Comparison of ENCODE assay signal across 17 cellular contexts in genomic region chr6:5472583-5472982, GRCh38.
"Had no signal": no experiment of that assay in that cellular context is flagged by ENCODE, and none has a peak within 500 bp of the region (broad histone marks: within the 10 kb centered on the region; RNA-seq: fewer than 3 reads in every experiment).

No MANE protein-coding gene starts in this region.

- H3K27me3 ChIP-seq: adrenal gland, breast epithelium, neutrophil, pancreas, upper lobe of left lung had no signal

- H3K4me3 Mint-ChIP-seq: activated T-cell treated with anti-CD3 and anti-CD28 coated beads, Interleukin-2, amount 50 U/mL, for 72 hours; dendritic cell treated with granulocyte-macrophage colony-stimulating factor and Interleukin-4, amounts not matched to agents 40 ng/mL and 50 ng/mL, for 4 days; naive B cell; stimulated activated memory B cell treated with anti-CD40 and anti-IgM and Interleukin-4, amounts not matched to agents 10 μg/mL and 1 μg/mL and 100 μg/mL, for 72 hours had no signal

- H3K4me1 Mint-ChIP-seq: stimulated activated memory B cell treated with anti-CD40 and anti-IgM and Interleukin-4, amounts not matched to agents 10 μg/mL and 1 μg/mL and 100 μg/mL, for 72 hours had no signal

- DNase-seq: activated CD4-positive, alpha-beta T cell treated with anti-CD3 and anti-CD28 coated beads, Interleukin-2, amount 50 U/mL, for 4 hours; activated gamma-delta T cell; activated T-cell treated with anti-CD3 and anti-CD28 coated beads, Interleukin-2, amount 50 U/mL, for 72 hours; adrenal gland; effector memory CD4-positive, alpha-beta T cell; mucosa of descending colon; naive B cell; pancreas; stimulated activated CD4-positive, alpha-beta T cell treated with anti-CD3 and anti-CD28 coated beads, Interleukin-4, amount 100 ng/mL, for 4 hours; upper lobe of left lung had no signal

- H3K4me1 ChIP-seq: adrenal gland, breast epithelium, pancreas had no signal

- H3K9me3 ChIP-seq: adrenal gland, breast epithelium, mucosa of descending colon, neutrophil, pancreas, thoracic aorta, upper lobe of left lung had no signal

- FAIRE-seq: astrocyte, pancreas had no signal

- H3K36me3 Mint-ChIP-seq: activated naive CD4-positive, alpha-beta T cell treated with anti-CD3 and anti-CD28 coated beads, Interleukin-2, amount 50 U/mL, for 72 hours had no signal

- H3K27ac ChIP-seq: adrenal gland, breast epithelium, neutrophil, pancreas, thoracic aorta, upper lobe of left lung had no signal

- H3K36me3 ChIP-seq: adrenal gland, breast epithelium, neutrophil, pancreas, thoracic aorta, upper lobe of left lung had no signal

- H3K4me3 ChIP-seq: adrenal gland, breast epithelium, mucosa of descending colon, pancreas, thoracic aorta, upper lobe of left lung had no signal

- H3K9me3 Mint-ChIP-seq: activated naive CD4-positive, alpha-beta T cell treated with anti-CD3 and anti-CD28 coated beads, Interleukin-2, amount 50 U/mL, for 72 hours; activated T-cell treated with anti-CD3 and anti-CD28 coated beads, Interleukin-2, amount 50 U/mL, for 72 hours; dendritic cell treated with granulocyte-macrophage colony-stimulating factor and Interleukin-4, amounts not matched to agents 40 ng/mL and 50 ng/mL, for 4 days; naive B cell; stimulated activated memory B cell treated with anti-CD40 and anti-IgM and Interleukin-4, amounts not matched to agents 10 μg/mL and 1 μg/mL and 100 μg/mL, for 72 hours had no signal

- H3K27ac Mint-ChIP-seq: activated naive CD4-positive, alpha-beta T cell treated with anti-CD3 and anti-CD28 coated beads, Interleukin-2, amount 50 U/mL, for 72 hours; activated T-cell treated with anti-CD3 and anti-CD28 coated beads, Interleukin-2, amount 50 U/mL, for 72 hours; dendritic cell treated with granulocyte-macrophage colony-stimulating factor and Interleukin-4, amounts not matched to agents 40 ng/mL and 50 ng/mL, for 4 days; stimulated activated memory B cell treated with anti-CD40 and anti-IgM and Interleukin-4, amounts not matched to agents 10 μg/mL and 1 μg/mL and 100 μg/mL, for 72 hours had no signal

- H3K27me3 Mint-ChIP-seq: dendritic cell treated with granulocyte-macrophage colony-stimulating factor and Interleukin-4, amounts not matched to agents 40 ng/mL and 50 ng/mL, for 4 days; naive B cell; stimulated activated memory B cell treated with anti-CD40 and anti-IgM and Interleukin-4, amounts not matched to agents 10 μg/mL and 1 μg/mL and 100 μg/mL, for 72 hours had no signal
